8 cellular contexts compared by ENCODE assay signal in the genomic region with DNA sequence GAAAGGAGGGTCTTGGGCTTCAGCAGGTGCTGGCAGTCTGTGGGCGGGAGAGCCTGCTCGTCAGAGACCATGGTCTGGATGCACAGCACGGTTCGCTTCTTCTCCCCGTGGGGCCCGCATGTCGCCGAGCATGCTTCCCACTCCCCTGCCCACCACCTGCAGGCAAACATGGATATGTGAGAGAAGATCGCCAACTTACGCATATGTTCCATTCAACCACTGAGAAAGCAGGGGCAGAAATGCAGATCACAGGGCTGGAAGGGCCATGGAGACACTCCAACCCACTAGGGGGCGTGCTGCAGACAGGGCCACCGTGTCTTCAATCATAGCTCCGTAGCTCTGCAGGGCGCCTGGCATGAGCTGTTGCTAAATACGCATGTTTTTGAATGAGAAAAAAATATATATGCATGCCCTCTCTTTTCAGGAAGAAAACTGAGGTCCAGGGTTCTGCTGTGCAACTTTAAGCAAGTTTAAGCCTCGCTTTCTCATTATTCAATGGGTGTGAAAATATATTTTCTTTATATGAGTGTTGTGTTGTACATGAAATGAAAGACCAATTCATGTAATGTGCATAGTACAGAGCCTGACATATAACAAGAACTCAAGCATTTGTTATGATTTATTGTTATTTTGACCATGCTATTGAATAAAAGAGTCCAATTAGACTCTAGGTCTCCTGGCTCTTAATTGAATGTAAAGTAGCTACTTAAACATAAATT.
DNase-seq lines count a peak whose midpoint lies in the region; ATAC-seq, FAIRE-seq and TF ChIP-seq lines count a peak whose summit lies in the region.

No MANE protein-coding gene starts in this region.

- no peaks in the 10 kb centered on the region for H3K27me3 Mint-ChIP-seq in MCF 10A (ENCODE audit: insufficient read depth, unreplicated experiment)
- no peaks in the 10 kb centered on the region for H3K27me3 Mint-ChIP-seq in WTC11 (ENCODE audit: low read depth)

- H3K27ac Mint-ChIP-seq in MCF 10A (ENCODE audit: low read depth, unreplicated experiment) (no peak overlapping the region), WTC11 (no peak overlapping the region)

- H3K36me3 ChIP-seq in breast epithelium (no peaks in the 10 kb centered on the region), esophagus squamous epithelium (no peaks in the 10 kb centered on the region)

- H3K4me1 Mint-ChIP-seq in MCF 10A (ENCODE audit: insufficient read depth, unreplicated experiment) (no peaks in the 10 kb centered on the region), WTC11 (peaks cover 6% of the 10 kb centered on the region)

- DNase-seq in MCF 10A (ENCODE audit: unreplicated experiment) (peak; percentile 26), breast epithelium (ENCODE audit: low spot score in 2 of 2) (no peak), HTR-8/SVneo (ENCODE audit: insufficient read length, low spot score) (no peak), WTC11 (ENCODE audit: low spot score) (peak; percentile 83), esophagus squamous epithelium (lab: John Stamatoyannopoulos, UW) (no peak), amygdala (lab: John Stamatoyannopoulos, UW) (no peak)
- peak; percentile 21 for DNase-seq in stimulated activated CD4-positive, alpha-beta T cell treated with anti-CD3 and anti-CD28 coated beads, Interleukin-4, amount 100 ng/mL, for 24 hours

- TF ChIP-seq CTCF in MCF 10A (IDR thresholded peaks at IDR 0.05; ENCODE audit: unreplicated experiment), result peak; percentile 16
- TF ChIP-seq CTCF in breast epithelium (IDR thresholded peaks at IDR 0.05), result peak in 1 of 3 donors; percentile 17
- peak; percentile 78 for TF ChIP-seq CTCF in WTC11 (IDR thresholded peaks at IDR 0.05)
- TF ChIP-seq CTCF in esophagus squamous epithelium (IDR thresholded peaks at IDR 0.05), result peak in 5 of 6 experiments; percentile 10 to 50 (median 18)

- no peaks in the 10 kb centered on the region for H3K9me3 ChIP-seq in breast epithelium
- H3K9me3 ChIP-seq in esophagus squamous epithelium, result no peaks in the 10 kb centered on the region

- H3K27ac ChIP-seq in breast epithelium (no peak overlapping the region), esophagus squamous epithelium (no peak overlapping the region)

- H3K4me3 ChIP-seq in breast epithelium (no peak overlapping the region), esophagus squamous epithelium (no peak overlapping the region)

- WGBS in esophagus squamous epithelium, 2 donors, result 64 to 74% methylated on average over 8 to 14 of the region's 16 CpGs

- H3K4me3 Mint-ChIP-seq in MCF 10A (ENCODE audit: unreplicated experiment) (no peak overlapping the region), WTC11 (no peak overlapping the region)

- CTCF ChIA-PET in MCF 10A (lab: Yijun Ruan, JAX) (interaction anchor here (0.6 to 1.0 kb wide), 3 partner anchors 12 to 346 kb away, joined by 3 to 4 read pairs (median 3); no protein-coding TSS in a partner anchor), WTC11 (lab: Charles Lee) (interaction anchor here (0.6 to 2.5 kb wide), 56 partner anchors 10 to 419 kb away, joined by 3 to 57 read pairs (median 4); partner anchors contain the start of genes ADAMTS12, AMACR, RXFP3 and TARS1)

- ATAC-seq in WTC11 (peak; percentile 97), esophagus mucosa (no peak)

- peak; percentile 23 for FAIRE-seq in HTR-8/SVneo (lab: Jason Lieb, UNC)

- POLR2A ChIA-PET in MCF 10A (lab: Yijun Ruan, JAX) (no interaction called here), WTC11 (lab: Charles Lee) (no interaction called here)

- H3K9me3 Mint-ChIP-seq in MCF 10A (ENCODE audit: unreplicated experiment), result no peaks in the 10 kb centered on the region
- no peaks in the 10 kb centered on the region for H3K9me3 Mint-ChIP-seq in WTC11

- TF ChIP-seq POLR2A in breast epithelium (IDR thresholded peaks at IDR 0.05), result no peak
- TF ChIP-seq POLR2A in esophagus squamous epithelium (IDR thresholded peaks at IDR 0.05), result no peak

- no peaks in the 10 kb centered on the region for H3K27me3 ChIP-seq in breast epithelium
- H3K27me3 ChIP-seq in esophagus squamous epithelium, result no peaks in the 10 kb centered on the region

- intact Hi-C loops in MCF 10A (cut with micrococcal nuclease) (no loop called here), breast epithelium (cut with DNase I; ENCODE audit: low total_unique reads) (no loop called here), esophagus squamous epithelium (cut with DNase I) (no loop called here)

- no TSS peak for BruUV-seq in MCF 10A (replicated peaks; lab: Mats Ljungman, UMichigan)

- H3K4me1 ChIP-seq in breast epithelium (no peaks in the 10 kb centered on the region), esophagus squamous epithelium (no peaks in the 10 kb centered on the region)

- H3K36me3 Mint-ChIP-seq in MCF 10A (ENCODE audit: insufficient read depth, unreplicated experiment) (no peaks in the 10 kb centered on the region), WTC11 (no peaks in the 10 kb centered on the region)

TF ChIP-seq in WTC11, 78 proteins besides CTCF, POLR2A, EP300 and RAD21:
- peak; percentile 72; the same call in 1 of the 2 replicates for TF ChIP-seq EMX1 (CRISPR knock-in tag; IDR thresholded peaks at IDR 0.05)
- TF ChIP-seq CREM (CRISPR knock-in tag; IDR thresholded peaks at IDR 0.05), result no peak
- TF ChIP-seq ELF4 (CRISPR knock-in tag; IDR thresholded peaks at IDR 0.05; ENCODE audit: low read depth), result no peak
- no peak for TF ChIP-seq MXD4 (CRISPR knock-in tag; IDR thresholded peaks at IDR 0.05; ENCODE audit: borderline replicate concordance)
- no peak for TF ChIP-seq ZNF396 (CRISPR knock-in tag; IDR thresholded peaks at IDR 0.05; ENCODE audit: borderline replicate concordance)
- no peak for TF ChIP-seq TEAD4 (CRISPR knock-in tag; IDR thresholded peaks at IDR 0.05)
- TF ChIP-seq NR1H2 (CRISPR knock-in tag; IDR thresholded peaks at IDR 0.05), result no peak
- TF ChIP-seq, protein P1, sequence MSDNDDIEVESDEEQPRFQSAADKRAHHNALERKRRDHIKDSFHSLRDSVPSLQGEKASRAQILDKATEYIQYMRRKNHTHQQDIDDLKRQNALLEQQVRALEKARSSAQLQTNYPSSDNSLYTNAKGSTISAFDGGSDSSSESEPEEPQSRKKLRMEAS (CRISPR knock-in tag; IDR thresholded peaks at IDR 0.05), result peak; percentile 38; the same call in 1 of the 2 replicates
- TF ChIP-seq NFATC4 (CRISPR knock-in tag; IDR thresholded peaks at IDR 0.05), result no peak

Comparison
In these comparisons a context has a peak if more than half of its experiments do, and no peak if none do; other contexts are left out.
1. DNase-seq: peak in MCF 10A (single experiment), WTC11 (single experiment) and stimulated activated CD4-positive, alpha-beta T cell treated with anti-CD3 and anti-CD28 coated beads, Interleukin-4, amount 100 ng/mL, for 24 hours (single experiment); none in breast epithelium (0 of 2), HTR-8/SVneo (single experiment), esophagus squamous epithelium (single experiment) and amygdala (0 of 56).